Comparison of ENCODE assay signal across 18 cellular contexts in the genomic region with DNA sequence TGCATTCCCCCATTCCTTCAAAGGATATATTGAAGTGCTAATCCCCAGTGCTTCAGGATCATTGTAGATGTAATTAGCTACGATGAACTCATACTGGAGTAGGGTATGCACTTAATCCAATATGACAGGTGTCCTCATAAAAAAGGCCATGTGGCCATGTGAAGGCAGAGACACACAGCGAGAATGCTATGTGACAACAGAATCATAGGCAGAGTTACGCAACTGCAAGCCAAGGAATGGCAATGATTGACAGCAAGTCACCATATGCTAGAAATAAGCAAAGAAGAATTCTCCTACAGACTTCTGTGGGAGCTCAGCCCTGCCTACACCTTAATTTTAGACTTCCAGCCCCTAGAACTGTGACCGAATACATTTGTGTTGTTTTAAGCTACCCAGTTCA.
"Had no signal": no experiment of that assay in that cellular context is flagged by ENCODE, and none has a peak within 500 bp of the region (broad histone marks: within the 10 kb centered on the region; RNA-seq: fewer than 3 reads in every experiment).

No MANE protein-coding gene starts in this region.

- H3K27ac ChIP-seq: ascending aorta, coronary artery, foreskin keratinocyte, right atrium auricular region, skin epidermis, upper lobe of left lung, WERI-Rb-1 had no signal

- FAIRE-seq: kidney had no signal

- H3K9me3 ChIP-seq: ascending aorta, right atrium auricular region, upper lobe of left lung had no signal

- H3K4me1 ChIP-seq: ascending aorta, foreskin keratinocyte, right atrium auricular region, upper lobe of left lung had no signal

- H3K36me3 ChIP-seq: ascending aorta, right atrium auricular region, upper lobe of left lung, WERI-Rb-1 had no signal

- H3K27me3 ChIP-seq: ascending aorta, foreskin keratinocyte, right atrium auricular region, upper lobe of left lung had no signal

- DNase-seq: activated CD4-positive, alpha-beta T cell treated with anti-CD3 and anti-CD28 coated beads, Interleukin-2, amount 50 U/mL, for 4 hours; activated effector memory CD4-positive, alpha-beta T cell treated with anti-CD3 and anti-CD28 coated beads, Interleukin-2, amount 50 U/mL, for 16 hours; activated T-cell treated with anti-CD3 and anti-CD28 coated beads, Interleukin-2, amount 50 U/mL, for 72 hours; foreskin keratinocyte; glutamatergic neuron; kidney; occipital lobe; stimulated activated CD4-positive, alpha-beta T cell treated with anti-CD3 and anti-CD28 coated beads, Interleukin-15, amount 100 ng/mL, for 24 hours; stimulated activated CD4-positive, alpha-beta T cell treated with anti-CD3 and anti-CD28 coated beads, Interleukin-2, amount 100 ng/mL, for 48 hours; stimulated activated naive CD8-positive, alpha-beta T cell treated with anti-CD3 and anti-CD28 coated beads, Interleukin-15, amount 100 ng/mL, for 72 hours; upper lobe of left lung; WERI-Rb-1 had no signal

- H3K4me3 ChIP-seq: ascending aorta, coronary artery, lung, right atrium auricular region, skin epidermis, upper lobe of left lung had no signal

- ATAC-seq: activated T-cell treated with anti-CD3 and anti-CD28 coated beads, Interleukin-2, amount 50 U/mL, for 72 hours; foreskin keratinocyte; left lobe of liver; stimulated activated naive CD8-positive, alpha-beta T cell treated with anti-CD3 and anti-CD28 coated beads, Interleukin-15, amount 100 ng/mL, for 72 hours had no signal
